In the genomic region with DNA sequence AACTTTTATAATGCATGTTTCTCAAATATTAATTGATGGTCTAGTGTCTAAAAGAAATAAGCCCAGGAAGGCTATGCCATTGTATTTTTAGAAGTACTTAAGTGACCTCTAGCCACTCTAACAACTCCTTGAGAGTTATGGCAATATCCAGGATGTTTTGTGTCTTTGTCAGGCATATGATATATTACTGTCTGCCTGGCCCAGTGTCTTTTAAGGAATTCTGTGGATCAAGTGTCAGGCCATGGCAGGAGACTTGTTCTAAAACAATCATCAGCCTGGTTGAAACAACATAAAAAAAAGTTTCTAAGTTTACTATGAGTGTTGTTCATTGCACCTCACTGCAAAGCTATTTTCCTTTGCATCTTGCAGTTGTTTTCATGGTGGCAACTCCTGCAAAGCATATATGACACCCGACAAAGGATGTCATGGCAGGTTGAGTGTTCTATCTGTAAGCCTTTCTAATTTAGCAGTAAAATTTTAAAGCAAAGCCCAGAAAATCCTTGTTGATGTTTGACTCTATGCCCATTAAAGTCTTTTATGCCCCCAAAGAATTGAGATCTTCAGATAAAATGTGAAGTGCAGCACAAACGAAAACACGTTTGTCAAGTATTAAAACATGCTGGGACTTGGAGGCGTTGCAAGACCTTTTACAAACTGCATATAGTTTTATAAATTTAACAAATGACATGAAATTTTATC, we compare ENCODE assay signal across 17 cellular contexts.
A peak's percentile ranks its signal among the peaks of the same experiment; 100 is the strongest.
DNase-seq lines count a peak whose midpoint lies in the region; ATAC-seq and TF ChIP-seq lines count a peak whose summit lies in the region.
"Had no signal": no experiment of that assay in that cellular context is flagged by ENCODE, and none has a peak within 500 bp of the region (broad histone marks: within the 10 kb centered on the region; RNA-seq: fewer than 3 reads in every experiment).

No MANE protein-coding gene starts in this region.

- H3K4me1 ChIP-seq in left ventricle myocardium inferior, result peaks cover 62% of the 10 kb centered on the region
- peaks cover 56% of the 10 kb centered on the region for H3K4me1 ChIP-seq in psoas muscle

- WGBS in psoas muscle, 3 donors, result 36 to 51% (median 36%) methylated on average over 4 of the region's 4 CpGs

- no peaks in the 10 kb centered on the region for H3K36me3 ChIP-seq in left ventricle myocardium inferior
- no peaks in the 10 kb centered on the region for H3K36me3 ChIP-seq in psoas muscle (ENCODE audit: insufficient read depth in 1 of 2, low read depth in 1 of 2)

- H3K4me3 ChIP-seq in left ventricle myocardium inferior (no peak overlapping the region), foreskin fibroblast (ENCODE audit: low read depth in 1 of 2, low read length in 2 of 2) (no peak overlapping the region), psoas muscle (peak overlapping the region; percentile 13)
- H3K4me3 ChIP-seq: SK-N-MC had no signal

- ATAC-seq in Right ventricle myocardium superior (ENCODE audit: poor library complexity) (no peak), psoas muscle (peak; percentile 61 to 88 (median 79)), left lobe of liver (no peak)
- ATAC-seq: activated CD8-positive, alpha-beta T cell treated with anti-CD3 and anti-CD28 coated beads, Interleukin-2, amount 10 ng/mL, durations not matched to agents 7 days and 5 days; activated T-helper 17 cell treated with anti-CD3 and anti-CD28 coated beads, Interleukin-2, amount 50 U/mL, for 72 hours; esophagus mucosa had no signal

- in situ Hi-C loops in KBM-7 (cut with MboI; ENCODE audit: low pct_unique_long_range_greater_than_20kb, low sequenced_read_pairs), result no loop called here

- H3K27me3 ChIP-seq in left ventricle myocardium inferior (ENCODE audit: low read depth), result no peaks in the 10 kb centered on the region
- H3K27me3 ChIP-seq in psoas muscle (ENCODE audit: insufficient read depth in 3 of 3, low read length in 2 of 3), result no peaks in the 10 kb centered on the region

- no peak for TF ChIP-seq CTCF in left ventricle myocardium inferior (IDR thresholded peaks at IDR 0.05; ENCODE audit: borderline replicate concordance)
- TF ChIP-seq CTCF in foreskin fibroblast (IDR thresholded peaks at IDR 0.05; ENCODE audit: low read depth, low read length), result no peak
- TF ChIP-seq CTCF in psoas muscle (IDR thresholded peaks at IDR 0.05), result no peak

- peak overlapping the region; percentile 64 for H3K27ac ChIP-seq in left ventricle myocardium inferior (replicated peaks)
- peak overlapping the region; percentile 74 for H3K27ac ChIP-seq in psoas muscle
- H3K27ac ChIP-seq: SK-N-MC had no signal

- no peaks in the 10 kb centered on the region for H3K9me3 ChIP-seq in left ventricle myocardium inferior (replicated peaks)
- H3K9me3 ChIP-seq in psoas muscle, result no peaks in the 10 kb centered on the region

- DNase-seq in left ventricle myocardium inferior (no peak), Right ventricle myocardium superior (no peak), foreskin fibroblast (peak; percentile 42 to 46), psoas muscle (no peak), left lobe of liver (ENCODE audit: low spot score) (no peak), KBM-7 (no peak), NAMALWA (ENCODE audit: low spot score) (no peak)
- DNase-seq in central memory CD4-positive, alpha-beta T cell, result no peak
- DNase-seq: ACHN; activated CD8-positive, alpha-beta T cell treated with anti-CD3 and anti-CD28 coated beads, Interleukin-2, amount 10 ng/mL, durations not matched to agents 7 days and 5 days; CD4-positive, alpha-beta memory T cell; dermis blood vessel endothelial cell; NCI-H146; NCI-H446 treated with DMSO at 0.1 percent for 48 hours had no signal

- intact Hi-C loops in left ventricle myocardium inferior (cut with micrococcal nuclease), result no loop called here
- intact Hi-C loops in Right ventricle myocardium superior (cut with DNase I), result loop anchor here (5.0 kb wide), 1 partner anchor 75 kb away; no protein-coding TSS in a partner anchor
- intact Hi-C loops in psoas muscle (cut with DNase I), result no loop called here

Comparison
In these comparisons a context has a peak if more than half of its experiments do, and no peak if none do; other contexts are left out.
1. DNase-seq: peak in foreskin fibroblast (2 of 2); none in left ventricle myocardium inferior (single experiment), Right ventricle myocardium superior (single experiment), psoas muscle (0 of 2), central memory CD4-positive, alpha-beta T cell (single experiment), left lobe of liver (single experiment), KBM-7 (single experiment) and NAMALWA (single experiment).
2. ATAC-seq: peak in psoas muscle (4 of 4); none in Right ventricle myocardium superior (single experiment) and left lobe of liver (single experiment).